1 cellular context compared by ENCODE assay signal in genomic region chr2:128043041-128043440, GRCh38.
TF ChIP-seq lines count a peak whose summit lies in the region.

No MANE protein-coding gene starts in this region.

TF ChIP-seq in H1, 55 proteins besides CTCF, POLR2A, EP300 and RAD21:
- TF ChIP-seq POLR2AphosphoS5 (IDR thresholded peaks at IDR 0.05; ENCODE audit: low read depth, low read length) (no peak), GABPA (IDR thresholded peaks at IDR 0.05; ENCODE audit: borderline replicate concordance, insufficient read depth, low read length) (no peak), NANOG (IDR thresholded peaks at IDR 0.05; ENCODE audit: insufficient read depth, low read depth, low read length, poor library complexity, severe bottlenecking) (no peak), JUND (IDR thresholded peaks at IDR 0.05; ENCODE audit: low read length) (no peak), POU5F1 (IDR thresholded peaks at IDR 0.05; ENCODE audit: low read depth, low read length) (no peak), CBX8 (IDR thresholded peaks at IDR 0.05; ENCODE audit: borderline replicate concordance, low read depth, low read length) (no peak), SP2 (IDR thresholded peaks at IDR 0.05; ENCODE audit: low read length) (no peak), KDM4A (IDR thresholded peaks at IDR 0.05; ENCODE audit: low read depth, low read length, severe bottlenecking) (no peak), ATF3 (IDR thresholded peaks at IDR 0.05; ENCODE audit: insufficient read depth, low read depth, low read length) (no peak), CHD1 (IDR thresholded peaks at IDR 0.05; ENCODE audit: low read depth, low read length) (no peak), MAFK (IDR thresholded peaks at IDR 0.05; ENCODE audit: low read depth, low read length) (no peak), ZNF274 (IDR thresholded peaks at IDR 0.05; ENCODE audit: borderline replicate concordance, extremely low read depth, low read length) (no peak), BRCA1 (IDR thresholded peaks at IDR 0.05; ENCODE audit: low read depth, low read length) (no peak), EZH2 (IDR thresholded peaks at IDR 0.05; ENCODE audit: low read depth, low read length, severe bottlenecking) (no peak), SIX5 (IDR thresholded peaks at IDR 0.05; ENCODE audit: low read depth, low read length) (no peak)
- TF ChIP-seq, protein P1, sequence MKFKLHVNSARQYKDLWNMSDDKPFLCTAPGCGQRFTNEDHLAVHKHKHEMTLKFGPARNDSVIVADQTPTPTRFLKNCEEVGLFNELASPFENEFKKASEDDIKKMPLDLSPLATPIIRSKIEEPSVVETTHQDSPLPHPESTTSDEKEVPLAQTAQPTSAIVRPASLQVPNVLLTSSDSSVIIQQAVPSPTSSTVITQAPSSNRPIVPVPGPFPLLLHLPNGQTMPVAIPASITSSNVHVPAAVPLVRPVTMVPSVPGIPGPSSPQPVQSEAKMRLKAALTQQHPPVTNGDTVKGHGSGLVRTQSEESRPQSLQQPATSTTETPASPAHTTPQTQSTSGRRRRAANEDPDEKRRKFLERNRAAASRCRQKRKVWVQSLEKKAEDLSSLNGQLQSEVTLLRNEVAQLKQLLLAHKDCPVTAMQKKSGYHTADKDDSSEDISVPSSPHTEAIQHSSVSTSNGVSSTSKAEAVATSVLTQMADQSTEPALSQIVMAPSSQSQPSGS (IDR thresholded peaks at IDR 0.05; ENCODE audit: low read length) = no peak
